In the genomic region with DNA sequence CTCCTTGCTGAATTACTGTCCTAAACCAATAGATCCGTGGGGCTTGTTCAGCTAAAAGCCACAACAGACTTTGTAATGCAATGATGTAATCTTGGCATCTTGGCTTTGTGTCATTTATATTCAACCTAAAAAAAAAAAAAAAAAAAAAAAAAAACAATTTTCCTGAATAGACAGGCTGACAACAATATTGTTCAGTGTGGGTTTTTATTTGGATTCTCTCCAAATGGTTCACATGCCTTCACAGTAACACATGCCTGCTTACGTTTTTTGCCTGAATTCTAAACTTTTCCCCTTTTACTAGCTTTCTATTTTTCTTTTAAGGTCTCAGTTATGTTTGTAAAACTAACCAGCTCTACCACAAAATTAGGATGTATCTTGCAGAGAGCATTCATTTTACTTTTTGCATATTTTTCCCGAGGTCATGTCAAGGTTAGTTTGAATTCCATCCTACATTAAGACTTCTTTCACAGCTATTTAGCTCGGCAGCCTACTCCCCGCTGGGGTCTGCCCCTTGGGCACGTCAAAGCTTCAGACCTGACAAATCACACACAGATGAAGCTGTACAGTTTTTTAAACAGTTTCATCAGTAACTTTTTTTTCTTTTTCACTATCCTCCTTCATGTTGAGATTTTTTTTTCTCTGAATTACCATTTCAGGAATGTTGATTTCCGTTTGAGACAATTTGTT, we compare ENCODE assay signal across 1 cellular context.
TF ChIP-seq lines count a peak whose summit lies in the region.

No MANE protein-coding gene starts in this region.

TF ChIP-seq in H1, 55 proteins besides CTCF, POLR2A, EP300 and RAD21 (continued from another document):
- no peak for TF ChIP-seq FOSL1 (IDR thresholded peaks at IDR 0.05; ENCODE audit: insufficient read depth, low read depth, low read length)
- no peak for TF ChIP-seq RFX5 (IDR thresholded peaks at IDR 0.05; ENCODE audit: borderline replicate concordance, low read depth, low read length)
- no peak for TF ChIP-seq RNF2 (IDR thresholded peaks at IDR 0.05; ENCODE audit: borderline replicate concordance, low read depth, low read length, missing control alignments, poor library complexity, severe bottlenecking)
- TF ChIP-seq SP2 (IDR thresholded peaks at IDR 0.05; ENCODE audit: low read length) = no peak
- TF ChIP-seq EZH2 (IDR thresholded peaks at IDR 0.05; ENCODE audit: low read depth, low read length, severe bottlenecking) = no peak
- TF ChIP-seq, protein P1, sequence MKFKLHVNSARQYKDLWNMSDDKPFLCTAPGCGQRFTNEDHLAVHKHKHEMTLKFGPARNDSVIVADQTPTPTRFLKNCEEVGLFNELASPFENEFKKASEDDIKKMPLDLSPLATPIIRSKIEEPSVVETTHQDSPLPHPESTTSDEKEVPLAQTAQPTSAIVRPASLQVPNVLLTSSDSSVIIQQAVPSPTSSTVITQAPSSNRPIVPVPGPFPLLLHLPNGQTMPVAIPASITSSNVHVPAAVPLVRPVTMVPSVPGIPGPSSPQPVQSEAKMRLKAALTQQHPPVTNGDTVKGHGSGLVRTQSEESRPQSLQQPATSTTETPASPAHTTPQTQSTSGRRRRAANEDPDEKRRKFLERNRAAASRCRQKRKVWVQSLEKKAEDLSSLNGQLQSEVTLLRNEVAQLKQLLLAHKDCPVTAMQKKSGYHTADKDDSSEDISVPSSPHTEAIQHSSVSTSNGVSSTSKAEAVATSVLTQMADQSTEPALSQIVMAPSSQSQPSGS (IDR thresholded peaks at IDR 0.05; ENCODE audit: low read length) = no peak
